Comparison of ENCODE assay signal across 1 cellular context in genomic region chr2:20650412-20650879, GRCh38.
A peak's percentile ranks its signal among the peaks of the same experiment; 100 is the strongest.
TF ChIP-seq lines count a peak whose summit lies in the region.

No MANE protein-coding gene starts in this region.

TF ChIP-seq in HepG2, 621 proteins besides CTCF, POLR2A, EP300 and RAD21:
- TF ChIP-seq, protein P1, sequence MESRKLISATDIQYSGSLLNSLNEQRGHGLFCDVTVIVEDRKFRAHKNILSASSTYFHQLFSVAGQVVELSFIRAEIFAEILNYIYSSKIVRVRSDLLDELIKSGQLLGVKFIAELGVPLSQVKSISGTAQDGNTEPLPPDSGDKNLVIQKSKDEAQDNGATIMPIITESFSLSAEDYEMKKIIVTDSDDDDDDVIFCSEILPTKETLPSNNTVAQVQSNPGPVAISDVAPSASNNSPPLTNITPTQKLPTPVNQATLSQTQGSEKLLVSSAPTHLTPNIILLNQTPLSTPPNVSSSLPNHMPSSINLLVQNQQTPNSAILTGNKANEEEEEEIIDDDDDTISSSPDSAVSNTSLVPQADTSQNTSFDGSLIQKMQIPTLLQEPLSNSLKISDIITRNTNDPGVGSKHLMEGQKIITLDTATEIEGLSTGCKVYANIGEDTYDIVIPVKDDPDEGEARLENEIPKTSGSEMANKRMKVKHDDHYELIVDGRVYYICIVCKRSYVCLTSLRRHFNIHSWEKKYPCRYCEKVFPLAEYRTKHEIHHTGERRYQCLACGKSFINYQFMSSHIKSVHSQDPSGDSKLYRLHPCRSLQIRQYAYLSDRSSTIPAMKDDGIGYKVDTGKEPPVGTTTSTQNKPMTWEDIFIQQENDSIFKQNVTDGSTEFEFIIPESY (CRISPR knock-in tag; IDR thresholded peaks at IDR 0.05), result no peak
- no peak for TF ChIP-seq SYNCRIP (IDR thresholded peaks at IDR 0.05; ENCODE audit: insufficient read depth, low read depth, low read length)
- TF ChIP-seq EED (CRISPR knock-in tag; IDR thresholded peaks at IDR 0.05), result 0 out of 2 replicates have a peak, but pooled peaks have one; percentile 3
- 0 out of 2 replicates have a peak, but pooled peaks have one; percentile 9 for TF ChIP-seq HDAC2 (CRISPR knock-in tag; IDR thresholded peaks at IDR 0.05)
- no peak for TF ChIP-seq TSC22D2 (CRISPR knock-in tag; IDR thresholded peaks at IDR 0.05; ENCODE audit: borderline replicate concordance)
- no peak for TF ChIP-seq MXD1 (CRISPR knock-in tag; IDR thresholded peaks at IDR 0.05)
- no peak for TF ChIP-seq XRCC5 (optimal IDR thresholded peaks at IDR 0.05; ENCODE audit: low read length)
- TF ChIP-seq CBX5 (CRISPR knock-in tag; IDR thresholded peaks at IDR 0.05; ENCODE audit: borderline replicate concordance), result peak; percentile 52; the same call in 1 of the 2 replicates
- no peak; the same call in 1 of the 2 replicates for TF ChIP-seq NFKB2 (CRISPR knock-in tag; IDR thresholded peaks at IDR 0.05; ENCODE audit: borderline replicate concordance)
- peak; percentile 72; the same call in 1 of the 2 replicates for TF ChIP-seq ZMAT3 (CRISPR knock-in tag; conservative IDR thresholded peaks at IDR 0.05)
- TF ChIP-seq CSRNP1 (CRISPR knock-in tag; IDR thresholded peaks at IDR 0.05), result 0 out of 2 replicates have a peak, but pooled peaks have one; percentile 17
- peak; percentile 36; the same call in 1 of the 2 replicates for TF ChIP-seq ZBTB21 (CRISPR knock-in tag; IDR thresholded peaks at IDR 0.05)
- peak; percentile 17; the same call in 1 of the 2 replicates for TF ChIP-seq U2AF2 (IDR thresholded peaks at IDR 0.05; ENCODE audit: low read depth, low read length)
- no peak; the same call in 1 of the 2 replicates for TF ChIP-seq TBX3 (IDR thresholded peaks at IDR 0.05; ENCODE audit: borderline replicate concordance)
- TF ChIP-seq U2AF1 (optimal IDR thresholded peaks at IDR 0.05; ENCODE audit: low read depth, low read length), result peak; percentile 11
- TF ChIP-seq ZBTB7B (CRISPR knock-in tag; IDR thresholded peaks at IDR 0.05), result peak; percentile 40; the same call in 1 of the 2 replicates
- 0 out of 2 replicates have a peak, but pooled peaks have one; percentile 32 for TF ChIP-seq ARHGAP35 (CRISPR knock-in tag; IDR thresholded peaks at IDR 0.05; ENCODE audit: borderline replicate concordance)
- 0 out of 2 replicates have a peak, but pooled peaks have one; percentile 4 for TF ChIP-seq PRMT3 (CRISPR knock-in tag; IDR thresholded peaks at IDR 0.05; ENCODE audit: borderline replicate concordance, low read depth)
- TF ChIP-seq ZNF44 (CRISPR knock-in tag; IDR thresholded peaks at IDR 0.05), result 0 out of 2 replicates have a peak, but pooled peaks have one; percentile 15
- no peak for TF ChIP-seq POLR2G (IDR thresholded peaks at IDR 0.05; ENCODE audit: low read depth, low read length)
- TF ChIP-seq SMAD3 (CRISPR knock-in tag; IDR thresholded peaks at IDR 0.05), result peak; percentile 18; the same call in 1 of the 2 replicates
- TF ChIP-seq ZNF879 (CRISPR knock-in tag; IDR thresholded peaks at IDR 0.05), result peak; percentile 5; the same call in 1 of the 2 replicates
- 0 out of 2 replicates have a peak, but pooled peaks have one; percentile 30 for TF ChIP-seq RCOR2 (CRISPR knock-in tag; IDR thresholded peaks at IDR 0.05)
- TF ChIP-seq AHR (CRISPR knock-in tag; IDR thresholded peaks at IDR 0.05), result 0 out of 2 replicates have a peak, but pooled peaks have one; percentile 12
- TF ChIP-seq ZNF205 (CRISPR knock-in tag; IDR thresholded peaks at IDR 0.05), result 0 out of 2 replicates have a peak, but pooled peaks have one; percentile 45
- 0 out of 2 replicates have a peak, but pooled peaks have one; percentile 24 for TF ChIP-seq ZBTB10 (CRISPR knock-in tag; IDR thresholded peaks at IDR 0.05; ENCODE audit: borderline replicate concordance)
- TF ChIP-seq GATAD1 (CRISPR knock-in tag; IDR thresholded peaks at IDR 0.05), result 0 out of 2 replicates have a peak, but pooled peaks have one; percentile 3
- no peak for TF ChIP-seq ZNF7 (CRISPR knock-in tag; IDR thresholded peaks at IDR 0.05)
- TF ChIP-seq HMG20B (CRISPR knock-in tag; conservative IDR thresholded peaks at IDR 0.05), result no peak
- TF ChIP-seq ZNF629 (CRISPR knock-in tag; conservative IDR thresholded peaks at IDR 0.05), result peak; percentile 89
- no peak for TF ChIP-seq CENPX (CRISPR knock-in tag; IDR thresholded peaks at IDR 0.05)
- TF ChIP-seq MEIS1 (CRISPR knock-in tag; IDR thresholded peaks at IDR 0.05; ENCODE audit: borderline replicate concordance), result peak; percentile 18; the same call in 1 of the 2 replicates
- TF ChIP-seq ZNF704 (CRISPR knock-in tag; IDR thresholded peaks at IDR 0.05; ENCODE audit: borderline replicate concordance), result 0 out of 2 replicates have a peak, but pooled peaks have one; percentile 44
- peak; percentile 20; the same call in 1 of the 2 replicates for TF ChIP-seq PITX1 (CRISPR knock-in tag; IDR thresholded peaks at IDR 0.05)
- TF ChIP-seq ZSCAN30 (CRISPR knock-in tag; IDR thresholded peaks at IDR 0.05), result no peak
- no peak for TF ChIP-seq BCL3 (CRISPR knock-in tag; IDR thresholded peaks at IDR 0.05)
- TF ChIP-seq MED13 (CRISPR knock-in tag; IDR thresholded peaks at IDR 0.05), result 0 out of 2 replicates have a peak, but pooled peaks have one; percentile 9
- TF ChIP-seq ZNF337 (CRISPR knock-in tag; IDR thresholded peaks at IDR 0.05; ENCODE audit: borderline replicate concordance, low read depth), result peak; percentile 11
- no peak for TF ChIP-seq BRD4 (CRISPR knock-in tag; IDR thresholded peaks at IDR 0.05)
- TF ChIP-seq ZNF598 (CRISPR knock-in tag; IDR thresholded peaks at IDR 0.05; ENCODE audit: borderline replicate concordance), result 0 out of 2 replicates have a peak, but pooled peaks have one; percentile 15
- no peak for TF ChIP-seq TIGD3 (CRISPR knock-in tag; IDR thresholded peaks at IDR 0.05; ENCODE audit: borderline replicate concordance)
- no peak for TF ChIP-seq FOXP1 (IDR thresholded peaks at IDR 0.05)
- no peak for TF ChIP-seq FOXP1 (CRISPR knock-in tag; IDR thresholded peaks at IDR 0.05)
- no peak for TF ChIP-seq GTF2F1 (IDR thresholded peaks at IDR 0.05; ENCODE audit: low read length)
- TF ChIP-seq ZNF260 (CRISPR knock-in tag; IDR thresholded peaks at IDR 0.05; ENCODE audit: borderline replicate concordance, low read depth), result peak; percentile 72; the same call in 1 of the 2 replicates
- no peak for TF ChIP-seq ZNF761 (CRISPR knock-in tag; conservative IDR thresholded peaks at IDR 0.05)
- TF ChIP-seq, protein P2, sequence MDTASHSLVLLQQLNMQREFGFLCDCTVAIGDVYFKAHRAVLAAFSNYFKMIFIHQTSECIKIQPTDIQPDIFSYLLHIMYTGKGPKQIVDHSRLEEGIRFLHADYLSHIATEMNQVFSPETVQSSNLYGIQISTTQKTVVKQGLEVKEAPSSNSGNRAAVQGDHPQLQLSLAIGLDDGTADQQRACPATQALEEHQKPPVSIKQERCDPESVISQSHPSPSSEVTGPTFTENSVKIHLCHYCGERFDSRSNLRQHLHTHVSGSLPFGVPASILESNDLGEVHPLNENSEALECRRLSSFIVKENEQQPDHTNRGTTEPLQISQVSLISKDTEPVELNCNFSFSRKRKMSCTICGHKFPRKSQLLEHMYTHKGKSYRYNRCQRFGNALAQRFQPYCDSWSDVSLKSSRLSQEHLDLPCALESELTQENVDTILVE (CRISPR knock-in tag; IDR thresholded peaks at IDR 0.05), result no peak
- TF ChIP-seq RFX1 (IDR thresholded peaks at IDR 0.05), result peak; percentile 77
- TF ChIP-seq ZMYM2 (CRISPR knock-in tag; IDR thresholded peaks at IDR 0.05), result 0 out of 2 replicates have a peak, but pooled peaks have one; percentile 5
- TF ChIP-seq ZNF850 (CRISPR knock-in tag; conservative IDR thresholded peaks at IDR 0.05), result no peak
- TF ChIP-seq KDM1A (CRISPR knock-in tag; IDR thresholded peaks at IDR 0.05), result peak; percentile 39; the same call in 1 of the 2 replicates
- no peak for TF ChIP-seq ZSCAN25 (CRISPR knock-in tag; IDR thresholded peaks at IDR 0.05)
- no peak for TF ChIP-seq NCOA5 (CRISPR knock-in tag; IDR thresholded peaks at IDR 0.05)
- 0 out of 2 replicates have a peak, but pooled peaks have one; percentile 50 for TF ChIP-seq SMAD9 (CRISPR knock-in tag; IDR thresholded peaks at IDR 0.05)
- no peak for TF ChIP-seq PAWR (CRISPR knock-in tag; IDR thresholded peaks at IDR 0.05; ENCODE audit: borderline replicate concordance)
- no peak for TF ChIP-seq ZNF772 (CRISPR knock-in tag; IDR thresholded peaks at IDR 0.05)
- TF ChIP-seq ZFP41 (CRISPR knock-in tag; IDR thresholded peaks at IDR 0.05; ENCODE audit: borderline replicate concordance), result peak; percentile 78; the same call in 1 of the 2 replicates
- 0 out of 2 replicates have a peak, but pooled peaks have one; percentile 9 for TF ChIP-seq ZFP1 (CRISPR knock-in tag; IDR thresholded peaks at IDR 0.05)
- TF ChIP-seq MIER2 (CRISPR knock-in tag; IDR thresholded peaks at IDR 0.05), result 0 out of 2 replicates have a peak, but pooled peaks have one; percentile 3
- TF ChIP-seq RFX3 (CRISPR knock-in tag; IDR thresholded peaks at IDR 0.05), result peak; percentile 88
- TF ChIP-seq ISL2 (CRISPR knock-in tag; IDR thresholded peaks at IDR 0.05), result 0 out of 2 replicates have a peak, but pooled peaks have one; percentile 7
- TF ChIP-seq KDM3A (CRISPR knock-in tag; IDR thresholded peaks at IDR 0.05; ENCODE audit: low read depth), result no peak; the same call in 1 of the 2 replicates
